In genomic region chr5:142357469-142358090, GRCh38 we compare ENCODE assay signal across 8 cellular contexts. TPM values are rescaled to one million over a fixed set of nuclear protein-coding genes. Genes with fewer than 3 reads are reported as not detected.
DNase-seq lines count a peak whose midpoint lies in the region; ATAC-seq and TF ChIP-seq lines count a peak whose summit lies in the region.

No MANE protein-coding gene starts in this region.

- peak; percentile 33 for DNase-seq in activated T-cell treated with anti-CD3 and anti-CD28 coated beads, Interleukin-2, amount 50 U/mL, for 1 hour
- DNase-seq in activated T-cell treated with anti-CD3 and anti-CD28 coated beads for 4 hours = no peak
- DNase-seq in astrocyte of the cerebellum (ENCODE audit: low read depth) = peak; percentile 20
- no peak for DNase-seq in UCSD-AML1 (lab: John Stamatoyannopoulos, UW; ENCODE audit: unreplicated experiment)

- H3K27ac ChIP-seq in liver (ENCODE audit: low read depth in 1 of 2, low read length in 2 of 2) = peak overlapping the region; percentile 79 to 85
- peak overlapping the region; percentile 87 for H3K27ac ChIP-seq in thymus (ENCODE audit: low read depth)

- H3K4me1 ChIP-seq in liver (ENCODE audit: control insufficient read depth in 4 of 4, insufficient read depth in 4 of 4, low read length in 3 of 4) = peaks cover 0 to 15% (median 6%) of the 10 kb centered on the region in 4 donors
- peaks cover 18% of the 10 kb centered on the region for H3K4me1 ChIP-seq in thymus (ENCODE audit: control insufficient read depth, insufficient read depth, low read length)

- in situ Hi-C loops in astrocyte of the cerebellum (cut with HindIII; ENCODE audit: low sequenced_read_pairs) = no loop called here

- ATAC-seq in GM18858 (IDR thresholded peaks at IDR 0.05; ENCODE audit: unreplicated experiment) (no peak), GM18873 (IDR thresholded peaks at IDR 0.05; ENCODE audit: low FRiP score, unreplicated experiment) (no peak)

- TF ChIP-seq CTCF in astrocyte of the cerebellum (IDR thresholded peaks at IDR 0.05; ENCODE audit: low read depth, low read length, missing control alignments) = no peak
- TF ChIP-seq CTCF in liver (IDR thresholded peaks at IDR 0.05; ENCODE audit: low read depth, low read length, missing input control) = no peak

- no peaks in the 10 kb centered on the region for H3K27me3 ChIP-seq in liver (ENCODE audit: control insufficient read depth in 4 of 4, insufficient read depth in 4 of 4, low read length in 3 of 4)
- peaks cover 35% of the 10 kb centered on the region for H3K27me3 ChIP-seq in thymus (ENCODE audit: control insufficient read depth, insufficient read depth)

- H3K36me3 ChIP-seq in liver (ENCODE audit: control insufficient read depth in 4 of 4, insufficient read depth in 3 of 4, low read depth in 1 of 4, low read length in 3 of 4) (no peaks in the 10 kb centered on the region), thymus (ENCODE audit: control insufficient read depth, insufficient read depth) (no peaks in the 10 kb centered on the region)

- H3K9me3 ChIP-seq in liver (ENCODE audit: control insufficient read depth in 4 of 4, low read length in 3 of 4) = no peaks in the 10 kb centered on the region
- H3K9me3 ChIP-seq in thymus (ENCODE audit: control insufficient read depth) = no peaks in the 10 kb centered on the region

- peak in 1 of 2 donors; percentile 1 for TF ChIP-seq RAD21 in liver (IDR thresholded peaks at IDR 0.05)

- 37% methylated on average over 14 of the region's 14 CpGs for WGBS in liver
- 28% methylated on average over 14 of the region's 14 CpGs for WGBS in thymus

- H3K4me3 ChIP-seq in astrocyte of the cerebellum (ENCODE audit: low read depth, low read length) (peak overlapping the region; percentile 54), liver (ENCODE audit: low read depth in 1 of 3, low read length in 3 of 3) (peak overlapping the region; percentile 44 to 78 (median 52)), thymus (ENCODE audit: low read length) (peak overlapping the region; percentile 53)

- peak overlapping the region; percentile 40 to 50 for H3K9ac ChIP-seq in liver (ENCODE audit: low read depth in 1 of 2, low read length in 2 of 2)

TF ChIP-seq in liver, 16 proteins besides CTCF, POLR2A, EP300 and RAD21:
- TF ChIP-seq ZBTB33 (IDR thresholded peaks at IDR 0.05) = no peak
- no peak for TF ChIP-seq MAX (IDR thresholded peaks at IDR 0.05)
- TF ChIP-seq YY1 (IDR thresholded peaks at IDR 0.05) = peak; percentile 35
- TF ChIP-seq NR2F2 (IDR thresholded peaks at IDR 0.05) = no peak
- TF ChIP-seq JUND (IDR thresholded peaks at IDR 0.05) = no peak
TF ChIP-seq in liver: peak in this region for 1.

RNA-seq across cellular contexts. Expression of gene SPRY4, which starts 32.8 kb away (rescaled TPM):
- 1 to 10 TPM; 4.8 to 9.6 TPM for total RNA-seq in liver
- polyA plus RNA-seq in liver (1 to 10 TPM; 2.7 to 4.9 TPM), thymus (2.0 TPM)

Comparison
In these comparisons a context has a peak if more than half of its experiments do, and no peak if none do; other contexts are left out.
1. DNase-seq: peak in activated T-cell treated with anti-CD3 and anti-CD28 coated beads, Interleukin-2, amount 50 U/mL, for 1 hour (single experiment) and astrocyte of the cerebellum (single experiment); none in activated T-cell treated with anti-CD3 and anti-CD28 coated beads for 4 hours (single experiment) and UCSD-AML1 (single experiment).
2. Peak in every context shown above with its lines, with median percentiles within 50 percentile points of each other: H3K4me3 ChIP-seq.